ENCODE assay signal across 1 cellular context in genomic region chr6:30747300-30747687, GRCh38.
TF ChIP-seq lines count a peak whose summit lies in the region.

No MANE protein-coding gene starts in this region.

TF ChIP-seq in HEK293, 187 proteins besides CTCF, POLR2A, EP300 and RAD21 (continued from another document):
- TF ChIP-seq PATZ1 (tag by site-specific recombination; IDR thresholded peaks at IDR 0.05) (no peak), PRDM1 (tag by site-specific recombination; IDR thresholded peaks at IDR 0.05) (no peak)
TF ChIP-seq in HEK293: peak in this region for 1.
